In genomic region chr2:123077101-123077500, GRCh38 we compare ENCODE assay signal across 17 cellular contexts.
"Had no signal": no experiment of that assay in that cellular context is flagged by ENCODE, and none has a peak within 500 bp of the region (broad histone marks: within the 10 kb centered on the region; RNA-seq: fewer than 3 reads in every experiment).

No MANE protein-coding gene starts in this region.

- H3K4me2 ChIP-seq: SK-N-SH had no signal

- H3K9me3 ChIP-seq: SK-N-SH had no signal

- DNase-seq: IMR-90, Karpas-422, KG1, MM.1S, NCI-H1092 treated with DMSO at 0.1 percent for 48 hours, NCI-H1436, NCI-H187, NCI-H2029, NCI-H2171 treated with DMSO at 0.1 percent for 48 hours, NCI-H345, NCI-H446 treated with DMSO at 0.1 percent for 48 hours, NCI-H510A treated with DMSO at 0.1 percent for 48 hours, NCI-H526, PC-3, SHP77, SK-N-SH had no signal

- H3K27ac ChIP-seq: RWPE1 had no signal

- H3K9ac ChIP-seq: SK-N-SH had no signal
